In genomic region chr1:1250828-1251284, GRCh38 we compare ENCODE assay signal across 8 cellular contexts. TPM values are rescaled to one million over a fixed set of nuclear protein-coding genes. Genes with fewer than 3 reads are reported as not detected.
DNase-seq lines count a peak whose midpoint lies in the region; ATAC-seq and TF ChIP-seq lines count a peak whose summit lies in the region.

No MANE protein-coding gene starts in this region.

- DNase-seq in COLO668 (lab: John Stamatoyannopoulos, UW; ENCODE audit: unreplicated experiment) (peak; percentile 77), memory B cell (ENCODE audit: low spot score in 2 of 2) (peak; percentile 63 to 65), NCI-H524 treated with DMSO at 0.1 percent for 48 hours (lab: John Stamatoyannopoulos, UW) (no peak), pons (ENCODE audit: low spot score) (no peak), DMS114 treated with DMSO at 0.1 percent for 48 hours (lab: John Stamatoyannopoulos, UW; ENCODE audit: unreplicated experiment) (no peak)
- DNase-seq in activated CD8-positive, alpha-beta T cell treated with anti-CD3 and anti-CD28 coated beads for 36 hours, result peak; percentile 95

- CTCF ChIA-PET in activated CD8-positive, alpha-beta T cell treated with anti-CD3 and anti-CD28 coated beads for 36 hours (lab: Charles Lee), result interaction anchor here (0.7 to 3.5 kb wide), 15 partner anchors 12 to 268 kb away, joined by 3 to 50 read pairs (median 4); no protein-coding TSS in a partner anchor

- POLR2A ChIA-PET in activated CD8-positive, alpha-beta T cell treated with anti-CD3 and anti-CD28 coated beads for 36 hours (lab: Charles Lee), result interaction anchor here (0.6 to 1.5 kb wide), 10 partner anchors 9 to 237 kb away, joined by 3 to 6 read pairs (median 4); partner anchors contain the start of genes B3GALT6, ISG15, SDF4 and UBE2J2

- peak overlapping the region; percentile 15 for H3K4me3 Mint-ChIP-seq in activated CD8-positive, alpha-beta T cell treated with anti-CD3 and anti-CD28 coated beads for 36 hours
- H3K4me3 Mint-ChIP-seq in memory B cell, result no peak overlapping the region

- H3K9me3 Mint-ChIP-seq in activated CD8-positive, alpha-beta T cell treated with anti-CD3 and anti-CD28 coated beads for 36 hours, result no peaks in the 10 kb centered on the region
- no peaks in the 10 kb centered on the region for H3K9me3 Mint-ChIP-seq in memory B cell

- intact Hi-C loops in activated CD8-positive, alpha-beta T cell treated with anti-CD3 and anti-CD28 coated beads for 36 hours (cut with micrococcal nuclease), result no loop called here

- peaks cover 21% of the 10 kb centered on the region for H3K36me3 Mint-ChIP-seq in activated CD8-positive, alpha-beta T cell treated with anti-CD3 and anti-CD28 coated beads for 36 hours (ENCODE audit: low read depth)
- peaks cover 8% of the 10 kb centered on the region for H3K36me3 Mint-ChIP-seq in memory B cell

- H3K4me1 Mint-ChIP-seq in activated CD8-positive, alpha-beta T cell treated with anti-CD3 and anti-CD28 coated beads for 36 hours (ENCODE audit: low read depth), result peaks cover 16% of the 10 kb centered on the region
- peaks cover 8% of the 10 kb centered on the region for H3K4me1 Mint-ChIP-seq in memory B cell

- ATAC-seq in HG03571 (IDR thresholded peaks at IDR 0.05; ENCODE audit: unreplicated experiment) (peak; percentile 48), memory B cell (ENCODE audit: low read depth) (peak; percentile 92), GM21423 (IDR thresholded peaks at IDR 0.05; ENCODE audit: unreplicated experiment) (no peak)
- ATAC-seq in activated CD8-positive, alpha-beta T cell treated with anti-CD3 and anti-CD28 coated beads for 36 hours, result peak; percentile 95

- H3K27me3 Mint-ChIP-seq in activated CD8-positive, alpha-beta T cell treated with anti-CD3 and anti-CD28 coated beads for 36 hours, result no peaks in the 10 kb centered on the region
- no peaks in the 10 kb centered on the region for H3K27me3 Mint-ChIP-seq in memory B cell

- TF ChIP-seq CTCF in activated CD8-positive, alpha-beta T cell treated with anti-CD3 and anti-CD28 coated beads for 36 hours (IDR thresholded peaks at IDR 0.05), result no peak

- H3K27ac Mint-ChIP-seq in activated CD8-positive, alpha-beta T cell treated with anti-CD3 and anti-CD28 coated beads for 36 hours, result peak overlapping the region; percentile 94
- H3K27ac Mint-ChIP-seq in memory B cell, result peak overlapping the region; percentile 83

RNA-seq across cellular contexts. Expression of gene C1QTNF12, which starts 4.3 kb away (rescaled TPM):
- total RNA-seq in activated CD8-positive, alpha-beta T cell treated with anti-CD3 and anti-CD28 coated beads for 36 hours, result 1 to 10 TPM; 2.6 to 4.9 TPM

RNA-seq across cellular contexts. Expression of gene B3GALT6, which starts 18.8 kb away (rescaled TPM):
- 10 to 100 TPM; 13.1 to 14.3 TPM for total RNA-seq in activated CD8-positive, alpha-beta T cell treated with anti-CD3 and anti-CD28 coated beads for 36 hours

RNA-seq across cellular contexts. Expression of gene SDF4, which starts 19.1 kb away (rescaled TPM):
- 10 to 100 TPM; 81.5 to 87.5 TPM for total RNA-seq in activated CD8-positive, alpha-beta T cell treated with anti-CD3 and anti-CD28 coated beads for 36 hours

RNA-seq across cellular contexts. Expression of gene UBE2J2, which starts 22.8 kb away (rescaled TPM):
- total RNA-seq in activated CD8-positive, alpha-beta T cell treated with anti-CD3 and anti-CD28 coated beads for 36 hours, result 10 to 100 TPM; 52.3 to 59.2 TPM

RNA-seq across cellular contexts. Expression of gene SCNN1D, which starts 29.4 kb away (rescaled TPM):
- total RNA-seq in activated CD8-positive, alpha-beta T cell treated with anti-CD3 and anti-CD28 coated beads for 36 hours, result 1 to 10 TPM; 4.9 to 5.6 TPM

Comparison
In these comparisons a context has a peak if more than half of its experiments do, and no peak if none do; other contexts are left out.
1. DNase-seq: peak in COLO668 (single experiment), activated CD8-positive, alpha-beta T cell treated with anti-CD3 and anti-CD28 coated beads for 36 hours (single experiment) and memory B cell (2 of 2); none in NCI-H524 treated with DMSO at 0.1 percent for 48 hours (single experiment), pons (single experiment) and DMS114 treated with DMSO at 0.1 percent for 48 hours (single experiment).